Comparison of ENCODE assay signal across 6 cellular contexts in the genomic region with DNA sequence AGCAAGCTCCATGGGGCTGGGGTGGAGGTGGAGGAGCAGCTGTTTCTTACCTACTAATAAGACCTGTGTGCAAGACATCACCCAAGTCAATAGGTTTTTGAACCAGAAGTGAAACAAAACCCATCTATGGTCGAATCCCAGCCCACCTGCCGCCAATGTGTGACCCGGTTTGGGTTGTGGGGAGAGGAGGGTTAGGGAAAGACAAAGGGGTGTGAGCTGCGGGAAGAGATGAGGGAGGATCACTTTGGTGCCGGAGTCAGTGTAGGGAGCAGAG. TPM values are rescaled to one million over a fixed set of nuclear protein-coding genes. Genes with fewer than 3 reads are reported as not detected.
A peak's percentile ranks its signal among the peaks of the same experiment; 100 is the strongest.
DNase-seq lines count a peak whose midpoint lies in the region; ATAC-seq, FAIRE-seq and TF ChIP-seq lines count a peak whose summit lies in the region.

No MANE protein-coding gene starts in this region.

- ATAC-seq in psoas muscle (no peak), GM18519 (IDR thresholded peaks at IDR 0.05; ENCODE audit: low FRiP score, unreplicated experiment) (no peak)

- intact Hi-C loops in psoas muscle (cut with DNase I) = no loop called here

- H3K27ac ChIP-seq in HUES64 (ENCODE audit: low read depth, low read length) = no peak overlapping the region
- H3K27ac ChIP-seq in psoas muscle = no peak overlapping the region

- H3K9me3 ChIP-seq in HUES64 (ENCODE audit: insufficient read depth, low read depth, low read length) (no peaks in the 10 kb centered on the region), psoas muscle (no peaks in the 10 kb centered on the region)

- TF ChIP-seq CTCF in bronchial epithelial cell (IDR thresholded peaks at IDR 0.05; ENCODE audit: insufficient read depth, low read length, severe bottlenecking) = no peak
- TF ChIP-seq CTCF in psoas muscle (IDR thresholded peaks at IDR 0.05) = no peak

- no peak for DNase-seq in bronchial epithelial cell (ENCODE audit: low read depth)
- peak in 1 of 2 donors; percentile 19 for DNase-seq in psoas muscle
- DNase-seq in A172 (ENCODE audit: low spot score) = no peak
- DNase-seq in H54 (ENCODE audit: insufficient read length, low spot score) = no peak

- H3K4me3 ChIP-seq in HUES64 (ENCODE audit: low read length) (peak overlapping the region; percentile 68), bronchial epithelial cell (ENCODE audit: low read depth, low read length) (peak overlapping the region; percentile 66), psoas muscle (peak overlapping the region; percentile 59)

- H3K9ac ChIP-seq in HUES64 (ENCODE audit: low read depth, low read length) = peak overlapping the region; percentile 81

- H3K36me3 ChIP-seq in HUES64 (ENCODE audit: insufficient read depth, low read length) (peaks cover 36% of the 10 kb centered on the region), bronchial epithelial cell (ENCODE audit: control insufficient read depth, insufficient read depth, low read length) (peaks cover 3% of the 10 kb centered on the region), psoas muscle (ENCODE audit: insufficient read depth in 1 of 2, low read depth in 1 of 2) (no peaks in the 10 kb centered on the region)

- TF ChIP-seq POLR2A in H54 (IDR thresholded peaks at IDR 0.05; ENCODE audit: low read depth, low read length) = no peak

- no peaks in the 10 kb centered on the region for H3K27me3 ChIP-seq in HUES64 (ENCODE audit: insufficient read depth, low read length)
- H3K27me3 ChIP-seq in bronchial epithelial cell (ENCODE audit: control insufficient read depth, insufficient read depth, low read length) = no peaks in the 10 kb centered on the region
- peaks cover 0 to 27% (median 0%) of the 10 kb centered on the region in 3 donors for H3K27me3 ChIP-seq in psoas muscle (ENCODE audit: insufficient read depth in 3 of 3, low read length in 2 of 3)

- 11% methylated on average over 5 of the region's 5 CpGs for WGBS in HUES64
- 21 to 31% (median 26%) methylated on average over 5 of the region's 5 CpGs for WGBS in psoas muscle, 3 donors

- H3K4me1 ChIP-seq in HUES64 (ENCODE audit: insufficient read depth, low read length) (peaks cover 3% of the 10 kb centered on the region; the same call in 1 of the 2 replicates), psoas muscle (no peaks in the 10 kb centered on the region)

- FAIRE-seq in bronchial epithelial cell (lab: Jason Lieb, UNC) = no peak
- FAIRE-seq in H54 (lab: Jason Lieb, UNC) = no peak

RNA-seq across cellular contexts. Expression of gene LPAR2, which starts 0.6 kb away (rescaled TPM):
- 44.0 TPM for polyA plus RNA-seq in HUES64 (2013, experiment 1 of 2)
- polyA plus RNA-seq in HUES64 (2013, experiment 2 of 2) = 40.5 TPM
- total RNA-seq in bronchial epithelial cell = 5.5 and 5.6 TPM in 2 replicates
- 1 to 10 TPM in 1 of 4 donors, under 1 TPM in 3; 0.42 to 1.5 (median 0.55) TPM for total RNA-seq in psoas muscle
- under 1 TPM; 0.08 to 0.38 (median 0.27) TPM for polyA plus RNA-seq in psoas muscle
- 2.1 and 3.0 TPM in 2 replicates for total RNA-seq in A172 (2014; rRNA removed; shearing (Covaris generic))

RNA-seq across cellular contexts. Expression of gene PBX4, which starts 8.9 kb away (rescaled TPM):
- polyA plus RNA-seq in HUES64 (2013, experiment 1 of 2) = 2.3 TPM
- 2.0 TPM for polyA plus RNA-seq in HUES64 (2013, experiment 2 of 2)
- total RNA-seq in bronchial epithelial cell = 0.53 and 0.64 TPM in 2 replicates
- under 1 TPM in 1 of 4 donors, not detected in 3; 0.17 TPM for total RNA-seq in psoas muscle
- polyA plus RNA-seq in psoas muscle = under 1 TPM in 2 of 3 donors, not detected in 1; 0.06 to 0.08 TPM
- total RNA-seq in A172 (2014; rRNA removed; shearing (Covaris generic)) = 3.6 and 3.9 TPM in 2 replicates

RNA-seq across cellular contexts. Expression of gene GMIP, which starts 16.1 kb away (rescaled TPM):
- polyA plus RNA-seq in HUES64 (2013, experiment 1 of 2) = 8.1 TPM
- polyA plus RNA-seq in HUES64 (2013, experiment 2 of 2) = 10.3 TPM
- total RNA-seq in bronchial epithelial cell (3.2 and 3.7 TPM in 2 replicates), psoas muscle (1 to 10 TPM; 1.4 to 2.3 (median 1.8) TPM)
- 1 to 10 TPM in 1 of 3 donors, under 1 TPM in 2; 0.51 to 1.1 (median 0.83) TPM for polyA plus RNA-seq in psoas muscle
- 8.7 and 12.0 TPM in 2 replicates for total RNA-seq in A172 (2014; rRNA removed; shearing (Covaris generic))

RNA-seq across cellular contexts. Expression of gene ATP13A1, which starts 36.1 kb away (rescaled TPM):
- 33.5 TPM for polyA plus RNA-seq in HUES64 (2013, experiment 1 of 2)
- 27.5 TPM for polyA plus RNA-seq in HUES64 (2013, experiment 2 of 2)
- total RNA-seq in bronchial epithelial cell = 20.3 and 22.7 TPM in 2 replicates
- total RNA-seq in psoas muscle = 10 to 100 TPM; 17.5 to 27.5 (median 21.4) TPM
- polyA plus RNA-seq in psoas muscle = 10 to 100 TPM; 15.4 to 23.8 (median 20.6) TPM
- total RNA-seq in A172 (2014; rRNA removed; shearing (Covaris generic)) = 48.5 and 93.1 TPM in 2 replicates

RNA-seq across cellular contexts. Expression of gene ZNF101, which starts 41.3 kb away (rescaled TPM):
- 24.6 TPM for polyA plus RNA-seq in HUES64 (2013, experiment 1 of 2)
- polyA plus RNA-seq in HUES64 (2013, experiment 2 of 2) = 20.5 TPM
- total RNA-seq in bronchial epithelial cell = 8.7 and 14.6 TPM in 2 replicates
- total RNA-seq in psoas muscle = 1 to 10 TPM; 1.5 to 3.1 (median 1.9) TPM
- 1 to 10 TPM; 2.1 to 3.8 (median 2.5) TPM for polyA plus RNA-seq in psoas muscle
- total RNA-seq in A172 (2014; rRNA removed; shearing (Covaris generic)) = 11.5 and 13.9 TPM in 2 replicates
